18 cellular contexts compared by ENCODE assay signal in genomic region chr5:159424123-159424522, GRCh38.
"Had no signal": no experiment of that assay in that cellular context is flagged by ENCODE, and none has a peak within 500 bp of the region (broad histone marks: within the 10 kb centered on the region; RNA-seq: fewer than 3 reads in every experiment).

No MANE protein-coding gene starts in this region.

- H3K4me2 ChIP-seq: neural progenitor cell, smooth muscle cell had no signal

- H3K4me1 ChIP-seq: ascending aorta, neural progenitor cell, right lobe of liver, upper lobe of left lung had no signal

- H3K27me3 ChIP-seq: ascending aorta, neural progenitor cell, right lobe of liver, upper lobe of left lung had no signal

- H3K9me3 ChIP-seq: ascending aorta, right lobe of liver, thoracic aorta, upper lobe of left lung had no signal

- ATAC-seq: left lobe of liver, right lobe of liver had no signal

- H2AFZ ChIP-seq: neural progenitor cell had no signal

- H3K36me3 ChIP-seq: ascending aorta, neural progenitor cell, right lobe of liver, thoracic aorta, upper lobe of left lung had no signal

- H3K9ac ChIP-seq: neural progenitor cell had no signal

- FAIRE-seq: frontal cortex, kidney had no signal

- DNase-seq: activated CD4-positive, alpha-beta T cell treated with anti-CD3 and anti-CD28 coated beads, Interleukin-2, amount 10 ng/mL, durations not matched to agents 7 days and 5 days; activated CD8-positive, alpha-beta memory T cell treated with anti-CD3 and anti-CD28 coated beads, Interleukin-2, amount 50 U/mL, for 4 hours; activated effector memory CD4-positive, alpha-beta T cell treated with anti-CD3 and anti-CD28 coated beads, Interleukin-2, amount 50 U/mL, for 16 hours; activated T-cell treated with anti-CD3 and anti-CD28 coated beads, Interleukin-2, amount 50 U/mL, for 48 hours; erythroblast; head of caudate nucleus; kidney; right lobe of liver; stimulated activated CD4-positive, alpha-beta T cell treated with anti-CD3 and anti-CD28 coated beads, Interleukin-4, amount 100 ng/mL, for 1 hour; T1000; upper lobe of left lung had no signal

- H3K4me3 ChIP-seq: ascending aorta, coronary artery, neural progenitor cell, right lobe of liver, smooth muscle cell, thoracic aorta, upper lobe of left lung had no signal

- H3K27ac ChIP-seq: ascending aorta, coronary artery, neural progenitor cell, right lobe of liver, thoracic aorta, upper lobe of left lung had no signal
